Comparison of ENCODE assay signal across 8 cellular contexts in the genomic region with DNA sequence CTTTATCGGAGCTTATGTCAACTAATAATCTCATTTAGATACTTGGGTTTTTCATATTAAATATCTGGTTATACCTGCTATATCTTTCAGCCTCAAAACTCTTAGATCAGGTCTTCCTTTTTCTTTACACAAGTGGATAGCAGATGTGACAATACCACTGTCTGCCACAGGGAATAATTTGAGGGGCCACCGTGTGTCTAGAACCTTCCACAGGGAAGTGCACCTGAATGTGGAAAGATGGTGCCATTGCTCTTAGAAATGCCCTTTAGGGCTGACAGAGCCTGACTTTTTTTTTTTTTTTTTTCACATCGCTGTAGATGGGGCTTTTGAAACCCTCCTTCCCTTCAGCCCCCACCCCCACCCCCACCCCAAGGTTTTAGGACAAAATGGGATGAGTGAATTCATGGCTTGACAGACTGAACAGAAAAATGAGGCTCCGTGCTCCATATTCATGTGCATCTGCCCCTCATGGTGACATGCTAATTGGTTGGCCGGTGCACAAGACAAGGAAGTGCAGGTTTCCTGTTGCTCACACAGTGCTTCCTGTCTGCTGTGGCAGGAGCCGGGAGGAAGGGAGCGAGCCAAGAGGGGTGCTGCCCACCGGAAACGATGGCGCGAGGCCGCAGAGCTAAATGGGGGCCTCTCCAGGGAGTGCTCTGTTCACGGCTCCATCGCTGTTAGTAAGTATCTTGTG.
DNase-seq lines count a peak whose midpoint lies in the region; ATAC-seq and TF ChIP-seq lines count a peak whose summit lies in the region.

No MANE protein-coding gene starts in this region.

- H2BK120ac ChIP-seq in mesendoderm (ENCODE audit: low read depth, low read length), result no peak overlapping the region

- no peak overlapping the region for H3K9ac ChIP-seq in subcutaneous abdominal adipose tissue (ENCODE audit: low read length in 5 of 5)
- H3K9ac ChIP-seq in mesendoderm (ENCODE audit: low read length), result no peak overlapping the region

- DNase-seq in SHP77 (lab: John Stamatoyannopoulos, UW) (peak; percentile 87 to 88), NCI-H524 (lab: John Stamatoyannopoulos, UW) (no peak), mesendoderm (no peak)
- peak; percentile 44 for DNase-seq in activated gamma-delta T cell treated with anti-CD3 and anti-CD28 coated beads, Interleukin-2, amount 50 U/mL, for 16 hours (ENCODE audit: low read depth)

- H4K8ac ChIP-seq in mesendoderm (ENCODE audit: low read depth, low read length), result no peak overlapping the region

- H2BK5ac ChIP-seq in mesendoderm (ENCODE audit: low read length), result no peak overlapping the region

- no peak overlapping the region for H3K23ac ChIP-seq in mesendoderm (ENCODE audit: low read length)

- H3K27me3 ChIP-seq in subcutaneous abdominal adipose tissue (ENCODE audit: control insufficient read depth in 5 of 5, insufficient read depth in 4 of 5, low read length in 5 of 5), result no peaks in the 10 kb centered on the region
- no peaks in the 10 kb centered on the region for H3K27me3 ChIP-seq in mesendoderm (ENCODE audit: insufficient read depth, low read length, poor library complexity)

- H3K4me2 ChIP-seq in mesendoderm (ENCODE audit: low read length), result no peak overlapping the region

- no peak overlapping the region for H4K5ac ChIP-seq in mesendoderm (ENCODE audit: low read length)

- WGBS in mesodermal cell (ENCODE audit: insufficient coverage in 2 of 2), 2 experiments, result 70 to 87% methylated on average over 8 to 9 of the region's 14 CpGs
- no CpG with 5 or more reads among the region's 14 CpGs for WGBS in mesendoderm (ENCODE audit: extremely low coverage, insufficient coverage, low lambda C conversion rate)

- peak; percentile 73 for TF ChIP-seq POLR2A in GM18505 (IDR thresholded peaks at IDR 0.05; ENCODE audit: borderline replicate concordance, extremely low read depth, insufficient read depth, insufficient read length)

- peak overlapping the region; percentile 10 for H3K27ac ChIP-seq in mesodermal cell (ENCODE audit: low read depth, low read length, severe bottlenecking)
- peak overlapping the region; percentile 57 for H3K27ac ChIP-seq in subcutaneous abdominal adipose tissue (ENCODE audit: low read depth, low read length)
- H3K27ac ChIP-seq in mesendoderm (ENCODE audit: low read depth, low read length), result no peak overlapping the region

- H3K36me3 ChIP-seq in mesodermal cell (ENCODE audit: control insufficient read depth, insufficient read depth, low read length), result no peaks in the 10 kb centered on the region
- H3K36me3 ChIP-seq in subcutaneous abdominal adipose tissue (ENCODE audit: control insufficient read depth in 5 of 5, insufficient read depth in 5 of 5, low read length in 5 of 5), result no peaks in the 10 kb centered on the region
- H3K36me3 ChIP-seq in mesendoderm (ENCODE audit: control insufficient read depth, insufficient read depth, low read length), result no peaks in the 10 kb centered on the region

- H3K9me3 ChIP-seq in mesodermal cell (ENCODE audit: control insufficient read depth, low read length) (no peaks in the 10 kb centered on the region), subcutaneous abdominal adipose tissue (ENCODE audit: control insufficient read depth in 5 of 5, low read length in 5 of 5) (peaks cover 0 to 2% (median 0%) of the 10 kb centered on the region in 5 donors)

- H3K4ac ChIP-seq in mesendoderm (ENCODE audit: low read depth, low read length), result no peak overlapping the region

- ATAC-seq in GM18505 (IDR thresholded peaks at IDR 0.05; ENCODE audit: unreplicated experiment) (peak; percentile 89), HG02884 (IDR thresholded peaks at IDR 0.05; ENCODE audit: unreplicated experiment) (peak; percentile 94)

- H3K56ac ChIP-seq in mesendoderm (ENCODE audit: low read length), result no peak overlapping the region

- no peak overlapping the region for H3K18ac ChIP-seq in mesendoderm (ENCODE audit: low read length)

- H3K79me2 ChIP-seq in mesendoderm (ENCODE audit: control insufficient read depth, insufficient read depth, low read length), result no peaks in the 10 kb centered on the region

- H2BK15ac ChIP-seq in mesendoderm (replicated peaks; ENCODE audit: low read depth), result no peak overlapping the region

- H3K79me1 ChIP-seq in mesendoderm (ENCODE audit: low read length), result no peaks in the 10 kb centered on the region

- H2AK5ac ChIP-seq in mesendoderm (ENCODE audit: low read length), result no peak overlapping the region

- H3K4me3 ChIP-seq in mesodermal cell (ENCODE audit: extremely low read depth, insufficient read depth, low read length, poor library complexity, severe bottlenecking) (no peak overlapping the region), subcutaneous abdominal adipose tissue (ENCODE audit: low read depth in 1 of 5, low read length in 5 of 5) (peak overlapping the region in 3 of 5 donors; percentile 2 to 41 (median 32)), mesendoderm (ENCODE audit: low read length) (no peak overlapping the region)

- peaks cover 9% of the 10 kb centered on the region for H3K4me1 ChIP-seq in mesodermal cell (ENCODE audit: control insufficient read depth, insufficient read depth, low read length, poor library complexity, severe bottlenecking)
- H3K4me1 ChIP-seq in subcutaneous abdominal adipose tissue (ENCODE audit: control insufficient read depth in 5 of 5, insufficient read depth in 5 of 5, low read length in 5 of 5), result peaks cover 2 to 43% (median 17%) of the 10 kb centered on the region in 5 donors
- H3K4me1 ChIP-seq in mesendoderm (ENCODE audit: control insufficient read depth, low read depth, low read length), result no peaks in the 10 kb centered on the region

Comparison
In these comparisons a context has a peak if more than half of its experiments do, and no peak if none do; other contexts are left out.
1. DNase-seq: peak in SHP77 (2 of 2) and activated gamma-delta T cell treated with anti-CD3 and anti-CD28 coated beads, Interleukin-2, amount 50 U/mL, for 16 hours (single experiment); none in NCI-H524 (0 of 2) and mesendoderm (single experiment).
2. H3K4me3 ChIP-seq: peak in subcutaneous abdominal adipose tissue (3 of 5); none in mesodermal cell (single experiment) and mesendoderm (single experiment).